ENCODE assay signal across 2 cellular contexts in the genomic region with DNA sequence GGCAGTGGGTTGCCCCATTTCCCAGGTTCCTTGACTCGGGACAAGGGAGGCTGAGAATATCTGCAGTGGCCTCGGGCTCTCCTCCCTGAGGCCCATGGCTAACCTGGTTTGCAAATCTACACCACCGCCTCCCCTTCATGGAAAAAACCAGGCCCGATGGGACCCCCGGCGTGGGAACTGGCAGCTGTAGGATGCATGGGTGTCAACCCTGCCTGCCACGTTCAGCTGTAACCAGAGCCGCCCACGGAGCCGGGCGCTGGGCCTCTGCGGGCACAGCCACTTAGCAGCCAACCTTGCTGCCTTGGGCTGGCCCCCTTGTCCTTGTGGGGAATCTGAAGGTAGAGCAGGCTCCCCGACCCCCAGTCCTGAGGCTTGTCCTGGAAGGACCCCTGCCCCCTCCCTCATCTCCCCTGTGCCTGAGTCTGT.
TF ChIP-seq lines count a peak whose summit lies in the region.

No MANE protein-coding gene starts in this region.

TF ChIP-seq in IMR-90, 13 proteins besides CTCF, POLR2A, EP300 and RAD21 (continued from another document):
- TF ChIP-seq ELK1 (IDR thresholded peaks at IDR 0.05; ENCODE audit: borderline replicate concordance, low read depth, low read length) (no peak), MAFK (IDR thresholded peaks at IDR 0.05; ENCODE audit: low read depth, low read length) (no peak), RFX5 (IDR thresholded peaks at IDR 0.05; ENCODE audit: low read depth, low read length) (no peak), NFE2L2 (IDR thresholded peaks at IDR 0.05; ENCODE audit: low read depth, low read length) (no peak), FOS (IDR thresholded peaks at IDR 0.05; ENCODE audit: low read depth, low read length) (no peak), CHD1 (IDR thresholded peaks at IDR 0.05; ENCODE audit: low read depth, low read length) (no peak), USF2 (IDR thresholded peaks at IDR 0.05; ENCODE audit: low read depth, low read length) (no peak), SMC3 (IDR thresholded peaks at IDR 0.05; ENCODE audit: low read depth, low read length) (no peak)

TF ChIP-seq in neural cell, 6 proteins besides CTCF, POLR2A, EP300 and RAD21 (continued from another document):
- TF ChIP-seq, protein P1, sequence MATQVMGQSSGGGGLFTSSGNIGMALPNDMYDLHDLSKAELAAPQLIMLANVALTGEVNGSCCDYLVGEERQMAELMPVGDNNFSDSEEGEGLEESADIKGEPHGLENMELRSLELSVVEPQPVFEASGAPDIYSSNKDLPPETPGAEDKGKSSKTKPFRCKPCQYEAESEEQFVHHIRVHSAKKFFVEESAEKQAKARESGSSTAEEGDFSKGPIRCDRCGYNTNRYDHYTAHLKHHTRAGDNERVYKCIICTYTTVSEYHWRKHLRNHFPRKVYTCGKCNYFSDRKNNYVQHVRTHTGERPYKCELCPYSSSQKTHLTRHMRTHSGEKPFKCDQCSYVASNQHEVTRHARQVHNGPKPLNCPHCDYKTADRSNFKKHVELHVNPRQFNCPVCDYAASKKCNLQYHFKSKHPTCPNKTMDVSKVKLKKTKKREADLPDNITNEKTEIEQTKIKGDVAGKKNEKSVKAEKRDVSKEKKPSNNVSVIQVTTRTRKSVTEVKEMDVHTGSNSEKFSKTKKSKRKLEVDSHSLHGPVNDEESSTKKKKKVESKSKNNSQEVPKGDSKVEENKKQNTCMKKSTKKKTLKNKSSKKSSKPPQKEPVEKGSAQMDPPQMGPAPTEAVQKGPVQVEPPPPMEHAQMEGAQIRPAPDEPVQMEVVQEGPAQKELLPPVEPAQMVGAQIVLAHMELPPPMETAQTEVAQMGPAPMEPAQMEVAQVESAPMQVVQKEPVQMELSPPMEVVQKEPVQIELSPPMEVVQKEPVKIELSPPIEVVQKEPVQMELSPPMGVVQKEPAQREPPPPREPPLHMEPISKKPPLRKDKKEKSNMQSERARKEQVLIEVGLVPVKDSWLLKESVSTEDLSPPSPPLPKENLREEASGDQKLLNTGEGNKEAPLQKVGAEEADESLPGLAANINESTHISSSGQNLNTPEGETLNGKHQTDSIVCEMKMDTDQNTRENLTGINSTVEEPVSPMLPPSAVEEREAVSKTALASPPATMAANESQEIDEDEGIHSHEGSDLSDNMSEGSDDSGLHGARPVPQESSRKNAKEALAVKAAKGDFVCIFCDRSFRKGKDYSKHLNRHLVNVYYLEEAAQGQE (IDR thresholded peaks at IDR 0.05; ENCODE audit: borderline replicate concordance), result no peak
- no peak for TF ChIP-seq EZH2 (IDR thresholded peaks at IDR 0.05; ENCODE audit: borderline replicate concordance, insufficient read depth, low read length, poor library complexity, severe bottlenecking)
- TF ChIP-seq TAF1 (IDR thresholded peaks at IDR 0.05; ENCODE audit: low read depth), result no peak
- no peak for TF ChIP-seq MXI1 (conservative IDR thresholded peaks at IDR 0.05; ENCODE audit: poor library complexity, severe bottlenecking)
